In genomic region chr9:88007291-88007650, GRCh38 we compare ENCODE assay signal across 14 cellular contexts. TPM values are rescaled to one million over a fixed set of nuclear protein-coding genes. Genes with fewer than 3 reads are reported as not detected.
DNase-seq lines count a peak whose midpoint lies in the region; ATAC-seq and TF ChIP-seq lines count a peak whose summit lies in the region.
"Had no signal": no experiment of that assay in that cellular context is flagged by ENCODE, and none has a peak within 500 bp of the region (broad histone marks: within the 10 kb centered on the region; RNA-seq: fewer than 3 reads in every experiment).

No MANE protein-coding gene starts in this region.

- no peak overlapping the region for H3K4me3 ChIP-seq in choroid plexus epithelial cell (ENCODE audit: low read depth, low read length)
- H3K4me3 ChIP-seq: heart left ventricle, SJCRH30, upper lobe of right lung had no signal

- peaks cover 9% of the 10 kb centered on the region for H3K4me1 Mint-ChIP-seq in activated CD4-positive, alpha-beta T cell treated with anti-CD3 and anti-CD28 coated beads, Interleukin-2, amount 10 ng/mL, durations not matched to agents 7 days and 5 days

- ATAC-seq in GM18499 (IDR thresholded peaks at IDR 0.05; ENCODE audit: insufficient read depth, unreplicated experiment) (peak; percentile 95), GM21529 (IDR thresholded peaks at IDR 0.05; ENCODE audit: unreplicated experiment) (no peak), HG03280 (IDR thresholded peaks at IDR 0.05; ENCODE audit: unreplicated experiment) (no peak)
- ATAC-seq: heart left ventricle, sciatic nerve had no signal

- H3K27ac Mint-ChIP-seq in activated CD4-positive, alpha-beta T cell treated with anti-CD3 and anti-CD28 coated beads, Interleukin-2, amount 10 ng/mL, durations not matched to agents 7 days and 5 days, result no peak overlapping the region

- peak; percentile 26 for DNase-seq in activated CD4-positive, alpha-beta T cell treated with anti-CD3 and anti-CD28 coated beads, Interleukin-2, amount 10 ng/mL, durations not matched to agents 7 days and 5 days
- DNase-seq in choroid plexus epithelial cell (ENCODE audit: low read depth) (peak; percentile 46), activated gamma-delta T cell treated with Interleukin-2 at 50 U/mL for 16 hours (no peak), DMS153 treated with DMSO at 0.1 percent for 48 hours (lab: John Stamatoyannopoulos, UW; ENCODE audit: unreplicated experiment) (no peak)
- peak; percentile 30 to 54 for DNase-seq in stimulated activated CD4-positive, alpha-beta T cell treated with anti-CD3 and anti-CD28 coated beads, Interleukin-4, amount 100 ng/mL, for 48 hours (ENCODE audit: low read depth in 2 of 2)
- DNase-seq: heart left ventricle, KBM-7, NCI-H510A, SJCRH30, upper lobe of right lung had no signal

- no peak overlapping the region for H3K4me3 Mint-ChIP-seq in activated CD4-positive, alpha-beta T cell treated with anti-CD3 and anti-CD28 coated beads, Interleukin-2, amount 10 ng/mL, durations not matched to agents 7 days and 5 days

- H3K36me3 Mint-ChIP-seq in activated CD4-positive, alpha-beta T cell treated with anti-CD3 and anti-CD28 coated beads, Interleukin-2, amount 10 ng/mL, durations not matched to agents 7 days and 5 days (ENCODE audit: low read depth), result no peaks in the 10 kb centered on the region

- H3K27me3 Mint-ChIP-seq in activated CD4-positive, alpha-beta T cell treated with anti-CD3 and anti-CD28 coated beads, Interleukin-2, amount 10 ng/mL, durations not matched to agents 7 days and 5 days, result peaks cover 14% of the 10 kb centered on the region

- H3K9me3 Mint-ChIP-seq in activated CD4-positive, alpha-beta T cell treated with anti-CD3 and anti-CD28 coated beads, Interleukin-2, amount 10 ng/mL, durations not matched to agents 7 days and 5 days, result peaks cover 3% of the 10 kb centered on the region

- no peak for TF ChIP-seq CTCF in choroid plexus epithelial cell (conservative IDR thresholded peaks at IDR 0.05; ENCODE audit: low read depth, low read length)

- POLR2A ChIA-PET in activated CD4-positive, alpha-beta T cell treated with anti-CD3 and anti-CD28 coated beads, Interleukin-2, amount 10 ng/mL, durations not matched to agents 7 days and 5 days (lab: Charles Lee), result no interaction called here

- CTCF ChIA-PET in activated CD4-positive, alpha-beta T cell treated with anti-CD3 and anti-CD28 coated beads, Interleukin-2, amount 10 ng/mL, durations not matched to agents 7 days and 5 days (lab: Charles Lee), result interaction anchor here (1.3 kb wide), 1 partner anchor 54 kb away, joined by 4 read pairs; no protein-coding TSS in a partner anchor

RNA-seq across cellular contexts. Expression of gene CDK20, which starts 32.9 kb away (rescaled TPM):
- 1 to 10 TPM; 1.4 to 1.5 TPM for total RNA-seq in activated CD4-positive, alpha-beta T cell treated with anti-CD3 and anti-CD28 coated beads, Interleukin-2, amount 10 ng/mL, durations not matched to agents 7 days and 5 days

Comparison
In these comparisons a context has a peak if more than half of its experiments do, and no peak if none do; other contexts are left out.
1. DNase-seq: peak in activated CD4-positive, alpha-beta T cell treated with anti-CD3 and anti-CD28 coated beads, Interleukin-2, amount 10 ng/mL, durations not matched to agents 7 days and 5 days (single experiment), choroid plexus epithelial cell (single experiment) and stimulated activated CD4-positive, alpha-beta T cell treated with anti-CD3 and anti-CD28 coated beads, Interleukin-4, amount 100 ng/mL, for 48 hours (2 of 2); none in activated gamma-delta T cell treated with Interleukin-2 at 50 U/mL for 16 hours (single experiment) and DMS153 treated with DMSO at 0.1 percent for 48 hours (single experiment).